Comparison of ENCODE assay signal across 18 cellular contexts in the genomic region with DNA sequence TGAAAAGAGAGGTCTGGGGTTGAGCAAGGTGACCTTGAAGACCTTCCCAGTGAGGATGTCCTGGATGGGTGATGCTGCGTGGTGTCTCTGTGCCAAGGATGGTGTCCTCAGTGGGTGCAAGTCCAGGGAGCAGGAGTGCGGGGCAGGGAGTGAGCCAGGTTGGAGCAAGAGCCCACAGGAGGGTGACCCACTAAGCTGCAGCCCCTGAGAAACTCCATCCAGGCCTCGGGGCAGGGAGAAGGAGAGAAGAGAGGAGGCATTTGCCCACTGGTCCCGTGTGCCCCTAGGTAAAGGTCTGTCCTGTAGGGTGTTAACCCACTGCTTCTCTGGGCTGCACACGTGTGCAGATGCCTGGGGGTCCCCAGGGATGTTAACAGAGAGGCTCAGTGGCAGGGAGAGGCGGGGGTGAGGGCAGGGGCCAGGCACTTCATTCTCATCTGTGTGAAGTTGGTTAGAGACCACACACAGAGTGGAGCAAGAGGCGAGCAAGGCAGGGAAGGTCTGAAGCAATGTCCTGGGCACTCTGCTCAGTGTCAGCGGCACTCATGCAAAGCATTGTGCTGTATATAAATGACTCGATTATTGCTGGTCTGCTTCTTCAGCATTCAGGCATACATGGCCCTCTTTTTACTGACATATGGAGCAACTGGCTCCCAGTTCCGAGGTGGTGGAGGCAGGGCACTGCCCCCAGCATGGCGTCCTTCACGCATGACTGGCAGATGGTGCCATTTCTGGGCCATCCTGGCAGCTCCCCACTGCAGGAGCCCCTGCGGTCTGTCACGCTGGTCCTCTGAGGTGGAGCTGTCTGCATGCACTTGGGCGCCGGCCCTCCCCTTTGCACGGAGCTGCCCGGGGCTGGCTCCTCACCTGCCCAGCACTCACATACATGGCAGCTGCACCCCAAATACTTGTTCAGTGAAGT.
DNase-seq lines count a peak whose midpoint lies in the region; ATAC-seq, FAIRE-seq and TF ChIP-seq lines count a peak whose summit lies in the region.
"Had no signal": no experiment of that assay in that cellular context is flagged by ENCODE, and none has a peak within 500 bp of the region (broad histone marks: within the 10 kb centered on the region; RNA-seq: fewer than 3 reads in every experiment).

No MANE protein-coding gene starts in this region.

- no peaks in the 10 kb centered on the region for H4K20me1 ChIP-seq in HepG2 (ENCODE audit: insufficient read depth, low read length)

- CTCF ChIA-PET in HepG2 (lab: Yijun Ruan, JAX; ENCODE audit: low intra/inter-chr PET ratio, low total read pairs): no interaction called here

- H3K36me3 ChIP-seq in right lobe of liver: no peaks in the 10 kb centered on the region
- H3K36me3 ChIP-seq in HepG2 (replicated peaks in 1 of 2; ENCODE audit: control insufficient read depth in 1 of 2, insufficient read depth in 2 of 2, low read length in 2 of 2): no peaks in the 10 kb centered on the region
- H3K36me3 ChIP-seq in body of pancreas (replicated peaks in 1 of 2; ENCODE audit: insufficient read depth in 1 of 2, low read depth in 2 of 2): no peaks in the 10 kb centered on the region
- no peaks in the 10 kb centered on the region for H3K36me3 ChIP-seq in mesendoderm (ENCODE audit: control insufficient read depth, insufficient read depth, low read length)
- no peaks in the 10 kb centered on the region for H3K36me3 ChIP-seq in uterus
- H3K36me3 ChIP-seq: left ventricle myocardium inferior, prostate gland had no signal

- H3K9ac ChIP-seq in HepG2 (ENCODE audit: insufficient read depth, low read depth, low read length) (no peak overlapping the region), mesendoderm (ENCODE audit: low read length) (no peak overlapping the region)
- H3K9ac ChIP-seq: GM23248 had no signal

- peak overlapping the region; percentile 39 for H3K23ac ChIP-seq in mesendoderm (ENCODE audit: low read length)

- H3K79me1 ChIP-seq in mesendoderm (ENCODE audit: low read length): no peaks in the 10 kb centered on the region

- 86% methylated on average over 6 of the region's 18 CpGs for WGBS in right lobe of liver (ENCODE audit: insufficient coverage, low coverage, low lambda C conversion rate, missing lambda C conversion rate)
- 39% methylated on average over 6 of the region's 18 CpGs for WGBS in HepG2 (ENCODE audit: low lambda C conversion rate)
- 82 to 87% methylated on average over 17 to 18 of the region's 18 CpGs for WGBS in body of pancreas, 2 donors
- WGBS in mesendoderm (ENCODE audit: extremely low coverage, insufficient coverage, low lambda C conversion rate): no CpG with 5 or more reads among the region's 18 CpGs

- no peak for TF ChIP-seq EP300 in HepG2 (IDR thresholded peaks at IDR 0.05; ENCODE audit: low read depth in 2 of 2, low read length in 2 of 2)
- TF ChIP-seq EP300 in HepG2 (CRISPR knock-in tag; IDR thresholded peaks at IDR 0.05; ENCODE audit: borderline replicate concordance): no peak

- intact Hi-C loops in right lobe of liver (cut with DNase I) (no loop called here), HepG2 (cut with micrococcal nuclease; ENCODE audit: unreplicated experiment) (no loop called here), body of pancreas (cut with DNase I) (no loop called here), uterus (cut with DNase I; ENCODE audit: low total_unique reads) (no loop called here)

- BruUV-seq in HepG2 (replicated peaks; lab: Mats Ljungman, UMichigan): no TSS peak

- H3K4me2 ChIP-seq in HepG2 (ENCODE audit: low read depth, low read length) (no peak overlapping the region), mesendoderm (ENCODE audit: low read length) (no peak overlapping the region)
- H3K4me2 ChIP-seq: PC-9 had no signal

- H3K9me3 ChIP-seq in right lobe of liver: no peaks in the 10 kb centered on the region
- no peaks in the 10 kb centered on the region for H3K9me3 ChIP-seq in HepG2 (ENCODE audit: low read length)
- no peaks in the 10 kb centered on the region for H3K9me3 ChIP-seq in body of pancreas
- no peaks in the 10 kb centered on the region for H3K9me3 ChIP-seq in uterus
- H3K9me3 ChIP-seq: left ventricle myocardium inferior, prostate gland had no signal

- H3K79me2 ChIP-seq in HepG2 (ENCODE audit: insufficient read depth, low read length) (no peaks in the 10 kb centered on the region), mesendoderm (ENCODE audit: control insufficient read depth, insufficient read depth, low read length) (no peaks in the 10 kb centered on the region)

- in situ Hi-C loops in HepG2 (cut with HindIII; ENCODE audit: extremely low pct_ligation_motif_present, low pct_unique_long_range_greater_than_20kb): no loop called here

- DNase-seq in right lobe of liver (peak in 2 of 3 donors; percentile 39 to 48), HepG2 (ENCODE audit: low spot score) (no peak), body of pancreas (peak in 3 of 4 donors; percentile 1 to 7 (median 2)), mesendoderm (no peak), uterus (peak; percentile 5), NCI-H2107 (lab: John Stamatoyannopoulos, UW) (no peak), MV-4-11 (lab: John Stamatoyannopoulos, UW) (no peak)
- DNase-seq: amniotic stem cell; CD4-positive, alpha-beta memory T cell; Karpas-422; left ventricle myocardium inferior; NCI-H1436; PC-9; stimulated activated naive CD8-positive, alpha-beta T cell treated with anti-CD3 and anti-CD28 coated beads, Interleukin-15, Interleukin-2, amounts not matched to agents 100 U/mL and 50 U/mL, for 24 hours had no signal

- H4K5ac ChIP-seq in mesendoderm (ENCODE audit: low read length): no peak overlapping the region

- ATAC-seq in right lobe of liver (no peak), HepG2 (no peak; the same call in 2 of the 3 replicates), body of pancreas (no peak), GM21528 (IDR thresholded peaks at IDR 0.05; ENCODE audit: low FRiP score, unreplicated experiment) (no peak)
- ATAC-seq: stimulated activated naive CD8-positive, alpha-beta T cell treated with anti-CD3 and anti-CD28 coated beads, Interleukin-15, Interleukin-2, amounts not matched to agents 100 U/mL and 50 U/mL, for 24 hours had no signal

- no peak overlapping the region for H3K18ac ChIP-seq in mesendoderm (ENCODE audit: low read length)

- FAIRE-seq in HepG2 (lab: Jason Lieb, UNC): no peak

- H4K8ac ChIP-seq in mesendoderm (ENCODE audit: low read depth, low read length): no peak overlapping the region

- no peak overlapping the region for H2BK5ac ChIP-seq in mesendoderm (ENCODE audit: low read length)

- H3K27ac ChIP-seq in right lobe of liver (no peak overlapping the region), HepG2 (ENCODE audit: extremely low read length, insufficient read depth, low read length) (no peak overlapping the region), body of pancreas (no peak overlapping the region), mesendoderm (ENCODE audit: low read depth, low read length) (no peak overlapping the region), uterus (no peak overlapping the region)
- H3K27ac ChIP-seq: GM23248, left ventricle myocardium inferior, PC-9, prostate gland, VCaP had no signal

- H2BK120ac ChIP-seq in mesendoderm (ENCODE audit: low read depth, low read length): no peak overlapping the region

- POLR2A ChIA-PET in HepG2 (lab: Yijun Ruan, JAX): no interaction called here

- H2BK15ac ChIP-seq in mesendoderm (replicated peaks; ENCODE audit: low read depth): no peak overlapping the region

- no peak overlapping the region for H2AK5ac ChIP-seq in mesendoderm (ENCODE audit: low read length)

- TF ChIP-seq CTCF in right lobe of liver (IDR thresholded peaks at IDR 0.05) (no peak), HepG2 (CRISPR knock-in tag; IDR thresholded peaks at IDR 0.05) (no peak), body of pancreas (IDR thresholded peaks at IDR 0.05) (no peak), uterus (IDR thresholded peaks at IDR 0.05) (no peak)

- no peak overlapping the region for H3K4ac ChIP-seq in mesendoderm (ENCODE audit: low read depth, low read length)

- H3K4me3 ChIP-seq in right lobe of liver (no peak overlapping the region), HepG2 (replicated peaks in 1 of 3; ENCODE audit: insufficient read depth in 1 of 3, low read depth in 2 of 3, low read length in 3 of 3) (no peak overlapping the region), body of pancreas (no peak overlapping the region), mesendoderm (ENCODE audit: low read length) (no peak overlapping the region), uterus (no peak overlapping the region)
- H3K4me3 ChIP-seq: GM23248, left ventricle myocardium inferior, PC-9, prostate gland had no signal

- no peaks in the 10 kb centered on the region for H3K4me1 ChIP-seq in right lobe of liver
- H3K4me1 ChIP-seq in HepG2 (ENCODE audit: insufficient read depth, low read length): no peaks in the 10 kb centered on the region
- H3K4me1 ChIP-seq in body of pancreas: peaks cover 9% of the 10 kb centered on the region
- H3K4me1 ChIP-seq in mesendoderm (ENCODE audit: control insufficient read depth, low read depth, low read length): no peaks in the 10 kb centered on the region
- no peaks in the 10 kb centered on the region for H3K4me1 ChIP-seq in uterus
- H3K4me1 ChIP-seq: prostate gland had no signal

- H3K27me3 ChIP-seq in right lobe of liver: no peaks in the 10 kb centered on the region
- H3K27me3 ChIP-seq in HepG2 (ENCODE audit: control insufficient read depth in 1 of 2, insufficient read depth in 2 of 2, low read length in 2 of 2): no peaks in the 10 kb centered on the region
- H3K27me3 ChIP-seq in body of pancreas: no peaks in the 10 kb centered on the region
- no peaks in the 10 kb centered on the region for H3K27me3 ChIP-seq in mesendoderm (ENCODE audit: insufficient read depth, low read length, poor library complexity)
- no peaks in the 10 kb centered on the region for H3K27me3 ChIP-seq in uterus

- no peak overlapping the region for H3K56ac ChIP-seq in mesendoderm (ENCODE audit: low read length)

- H2AFZ ChIP-seq in HepG2 (ENCODE audit: low read length): no peak overlapping the region
- H2AFZ ChIP-seq: GM23248, PC-9 had no signal

- TF ChIP-seq POLR2A in right lobe of liver (IDR thresholded peaks at IDR 0.05) (no peak), HepG2 (IDR thresholded peaks at IDR 0.05; ENCODE audit: insufficient read depth in 1 of 2, low read depth in 2 of 2, low read length in 2 of 2) (no peak), body of pancreas (IDR thresholded peaks at IDR 0.05) (no peak), uterus (IDR thresholded peaks at IDR 0.05) (no peak)

- TF ChIP-seq RAD21 in HepG2 (CRISPR knock-in tag; IDR thresholded peaks at IDR 0.05): no peak

TF ChIP-seq in HepG2, 621 proteins besides CTCF, POLR2A, EP300 and RAD21 (continues in another document):
- no peak for TF ChIP-seq ZNF33B (CRISPR knock-in tag; IDR thresholded peaks at IDR 0.05)
- TF ChIP-seq ZNF572 (CRISPR knock-in tag; IDR thresholded peaks at IDR 0.05): no peak
- no peak for TF ChIP-seq TBP (CRISPR knock-in tag; IDR thresholded peaks at IDR 0.05)
- TF ChIP-seq ZNF563 (CRISPR knock-in tag; IDR thresholded peaks at IDR 0.05): no peak

Comparison
In these comparisons a context has a peak if more than half of its experiments do, and no peak if none do; other contexts are left out.
1. DNase-seq: peak in right lobe of liver (2 of 3), body of pancreas (3 of 4) and uterus (2 of 2); none in HepG2 (single experiment), mesendoderm (single experiment), NCI-H2107 (single experiment) and MV-4-11 (single experiment).